ENCODE assay signal across 8 cellular contexts in the genomic region with DNA sequence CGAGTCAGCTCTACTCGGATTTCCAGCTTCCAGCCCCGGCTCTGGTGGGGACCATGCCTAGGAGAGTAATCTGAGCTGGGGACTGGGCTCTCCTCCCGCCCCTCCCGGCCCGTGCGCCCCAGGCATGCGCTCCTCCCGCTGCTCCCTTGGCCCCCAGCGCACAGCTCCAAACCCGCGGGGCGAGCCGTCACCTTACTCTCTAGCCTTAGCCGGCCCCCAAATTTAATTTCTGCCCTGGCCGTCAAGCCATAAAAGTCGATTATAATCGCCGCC. TPM values are rescaled to one million over a fixed set of nuclear protein-coding genes. Genes with fewer than 3 reads are reported as not detected.
DNase-seq lines count a peak whose midpoint lies in the region; ATAC-seq and TF ChIP-seq lines count a peak whose summit lies in the region.

No MANE protein-coding gene starts in this region.

- no peak for TF ChIP-seq CTCF in heart right ventricle (IDR thresholded peaks at IDR 0.05)
- TF ChIP-seq CTCF in psoas muscle (IDR thresholded peaks at IDR 0.05) = no peak

- no peaks in the 10 kb centered on the region for H3K9me3 ChIP-seq in heart right ventricle
- H3K9me3 ChIP-seq in psoas muscle = no peaks in the 10 kb centered on the region

- H3K9me3 Mint-ChIP-seq in activated T-helper 17 cell treated with anti-CD3 and anti-CD28 coated beads, Interleukin-2, amount 50 U/mL, for 72 hours = no peaks in the 10 kb centered on the region

- H3K27me3 Mint-ChIP-seq in activated T-helper 17 cell treated with anti-CD3 and anti-CD28 coated beads, Interleukin-2, amount 50 U/mL, for 72 hours = peaks cover 27% of the 10 kb centered on the region

- peak overlapping the region; percentile 64 for H3K4me3 Mint-ChIP-seq in activated T-helper 17 cell treated with anti-CD3 and anti-CD28 coated beads, Interleukin-2, amount 50 U/mL, for 72 hours

- intact Hi-C loops in heart right ventricle (cut with DNase I) = loop anchor here in 5 of 10 donors (5.0 to 10.0 kb wide), 3 partner anchors 39 to 102 kb away; a partner anchor contains a TSS
- intact Hi-C loops in psoas muscle (cut with DNase I) = loop anchor here (1.0 to 5.0 kb wide), 2 partner anchors 42 to 1014 kb away; a partner anchor contains a TSS

- H3K27me3 ChIP-seq in heart right ventricle (peaks cover 0 to 37% (median 0%) of the 10 kb centered on the region in 7 donors), psoas muscle (ENCODE audit: insufficient read depth in 3 of 3, low read length in 2 of 3) (no peaks in the 10 kb centered on the region)

- WGBS in heart right ventricle, 2 donors = 1% methylated on average over 19 of the region's 19 CpGs
- WGBS in psoas muscle, 3 donors = 0 to 3% (median 1%) methylated on average over 13 to 19 of the region's 19 CpGs

- no peaks in the 10 kb centered on the region for H3K36me3 Mint-ChIP-seq in activated T-helper 17 cell treated with anti-CD3 and anti-CD28 coated beads, Interleukin-2, amount 50 U/mL, for 72 hours (ENCODE audit: low read depth)

- peaks cover 4 to 28% (median 16%) of the 10 kb centered on the region in 9 donors for H3K4me1 ChIP-seq in heart right ventricle
- peaks cover 10% of the 10 kb centered on the region for H3K4me1 ChIP-seq in psoas muscle

- ATAC-seq in HG03439 (IDR thresholded peaks at IDR 0.05; ENCODE audit: unreplicated experiment) (peak; percentile 13), heart right ventricle (peak; percentile 55 to 78 (median 66)), psoas muscle (peak; percentile 80 to 89 (median 82)), GM21825 (IDR thresholded peaks at IDR 0.05; ENCODE audit: unreplicated experiment) (no peak)
- ATAC-seq in activated T-helper 17 cell treated with anti-CD3 and anti-CD28 coated beads, Interleukin-2, amount 50 U/mL, for 72 hours (replicated peaks) = no peak

- no peak overlapping the region for H3K27ac Mint-ChIP-seq in activated T-helper 17 cell treated with anti-CD3 and anti-CD28 coated beads, Interleukin-2, amount 50 U/mL, for 72 hours

- DNase-seq in NCI-H748 (lab: John Stamatoyannopoulos, UW; ENCODE audit: unreplicated experiment) = peak; percentile 67
- no peak for DNase-seq in NCI-H748 treated with DMSO at 0.1 percent for 48 hours (lab: John Stamatoyannopoulos, UW)
- peak in 1 of 2 donors; percentile 21 for DNase-seq in heart right ventricle
- DNase-seq in psoas muscle = peak; percentile 27 to 62
- DNase-seq in COR-L47 (lab: John Stamatoyannopoulos, UW) = no peak

- no peaks in the 10 kb centered on the region for H3K36me3 ChIP-seq in heart right ventricle
- H3K36me3 ChIP-seq in psoas muscle (ENCODE audit: insufficient read depth in 1 of 2, low read depth in 1 of 2) = no peaks in the 10 kb centered on the region

- H3K4me3 ChIP-seq in heart right ventricle (peak overlapping the region; percentile 51 to 74 (median 66)), psoas muscle (peak overlapping the region; percentile 88)

- H3K27ac ChIP-seq in heart right ventricle (peak overlapping the region in 7 of 10 donors; percentile 59 to 91 (median 71)), psoas muscle (peak overlapping the region; percentile 80)

- peaks cover 11% of the 10 kb centered on the region for H3K4me1 Mint-ChIP-seq in activated T-helper 17 cell treated with anti-CD3 and anti-CD28 coated beads, Interleukin-2, amount 50 U/mL, for 72 hours

RNA-seq across cellular contexts. Expression of a gene that starts 41.7 kb away (rescaled TPM):
- total RNA-seq in activated T-helper 17 cell treated with anti-CD3 and anti-CD28 coated beads, Interleukin-2, amount 50 U/mL, for 72 hours = 10 to 100 TPM; 11.3 to 12.1 TPM
- total RNA-seq in heart right ventricle = 10 to 100 TPM; 22.2 to 33.0 (median 28.9) TPM
- 10 to 100 TPM; 10.4 to 20.6 TPM for polyA plus RNA-seq in heart right ventricle
- 10 to 100 TPM in 3 of 4 donors, 1 to 10 TPM in 1; 9.0 to 17.7 (median 14.2) TPM for total RNA-seq in psoas muscle
- polyA plus RNA-seq in psoas muscle = 10 to 100 TPM in 2 of 3 donors, 1 to 10 TPM in 1; 4.9 to 11.1 (median 10.4) TPM

Comparison
In these comparisons a context has a peak if more than half of its experiments do, and no peak if none do; other contexts are left out.
1. DNase-seq: peak in NCI-H748 (single experiment) and psoas muscle (2 of 2); none in NCI-H748 treated with DMSO at 0.1 percent for 48 hours (single experiment) and COR-L47 (single experiment).
2. ATAC-seq: peak in HG03439 (single experiment), heart right ventricle (8 of 8) and psoas muscle (4 of 4); none in activated T-helper 17 cell treated with anti-CD3 and anti-CD28 coated beads, Interleukin-2, amount 50 U/mL, for 72 hours (single experiment) and GM21825 (single experiment).